In the genomic region with DNA sequence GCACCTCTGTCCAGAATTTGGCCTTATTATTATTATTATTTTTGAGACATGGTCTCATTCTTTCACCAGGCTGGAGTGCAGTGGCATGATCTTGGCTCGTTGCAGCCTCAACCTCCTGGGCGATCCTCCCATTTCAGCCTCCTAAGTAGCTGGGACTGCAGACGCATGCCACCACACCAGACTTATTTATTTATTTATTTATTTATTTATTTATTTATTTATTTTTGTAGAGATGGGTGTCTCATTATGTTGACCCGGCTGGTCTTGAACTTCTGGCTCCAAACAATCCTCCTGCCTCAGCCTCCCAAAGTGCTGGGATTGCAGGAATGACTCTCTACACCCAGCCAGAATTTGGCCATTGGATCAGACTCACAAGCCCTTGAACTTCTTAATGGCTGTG, we compare ENCODE assay signal across 35 cellular contexts. TPM values are rescaled to one million over a fixed set of nuclear protein-coding genes. Genes with fewer than 3 reads are reported as not detected.
"Had no signal": no experiment of that assay in that cellular context is flagged by ENCODE, and none has a peak within 500 bp of the region (broad histone marks: within the 10 kb centered on the region; RNA-seq: fewer than 3 reads in every experiment).

No MANE protein-coding gene starts in this region.

- DNase-seq: activated CD4-positive, alpha-beta T cell treated with anti-CD3 and anti-CD28 coated beads, Interleukin-2, amount 10 ng/mL, durations not matched to agents 24 days and 14 days; activated CD4-positive, alpha-beta T cell treated with anti-CD3 and anti-CD28 coated beads, Interleukin-2, amount 50 U/mL, for 4 hours; activated CD8-positive, alpha-beta T cell treated with anti-CD3 and anti-CD28 coated beads for 36 hours; activated gamma-delta T cell; activated naive CD4-positive, alpha-beta T cell treated with Interleukin-2 at 50 U/mL for 16 hours; activated naive CD8-positive, alpha-beta T cell treated with anti-CD3 and anti-CD28 coated beads, Interleukin-2, amount 10 ng/mL, durations not matched to agents 7 days and 5 days; activated T-cell treated with anti-CD3 and anti-CD28 coated beads, Interleukin-2, amount 50 U/mL, for 1 hour; amygdala; NCI-H1105; NCI-H1417 treated with DMSO at 0.1 percent for 48 hours; NCI-H187 treated with DMSO at 0.1 percent for 48 hours; NCI-H2081; NCI-H2171 treated with DMSO at 0.1 percent for 48 hours; NCI-H2227 treated with DMSO at 0.1 percent for 48 hours; NCI-H446 treated with DMSO at 0.1 percent for 48 hours; NCI-H524; NK-92 treated with Interleukin-12 subunit alpha and Interleukin-12 subunit beta, amount 100 ng/mL, for 24 hours; Peyer's patch; RPMI8226; SHP77 treated with DMSO at 0.1 percent for 48 hours; T1000; WERI-Rb-1 had no signal

- H3K36me3 ChIP-seq: ascending aorta, cardiac muscle cell, Peyer's patch, WERI-Rb-1 had no signal

- H3K9me3 Mint-ChIP-seq: activated CD4-positive, alpha-beta T cell treated with anti-CD3 and anti-CD28 coated beads, Interleukin-2, amount 10 ng/mL, durations not matched to agents 24 days and 14 days; activated CD8-positive, alpha-beta T cell treated with anti-CD3 and anti-CD28 coated beads for 36 hours; activated naive CD4-positive, alpha-beta T cell treated with anti-CD3 and anti-CD28 coated beads, Interleukin-2, amount 50 U/mL, for 24 hours; activated naive CD8-positive, alpha-beta T cell treated with anti-CD3 and anti-CD28 coated beads, Interleukin-2, amount 10 ng/mL, durations not matched to agents 7 days and 5 days; activated T-helper 2 cell treated with anti-CD3 and anti-CD28 coated beads, Interferon-gamma antibody, Interleukin-2, Interleukin-4, amounts not matched to agents 10 μg/mL and 5 μg/mL and 100 μg/mL, durations not matched to agents 14 hours and 24 hours and 36 hours; central memory CD8-positive, alpha-beta T cell had no signal

- H3K27ac Mint-ChIP-seq: activated CD4-positive, alpha-beta T cell treated with anti-CD3 and anti-CD28 coated beads, Interleukin-2, amount 10 ng/mL, durations not matched to agents 24 days and 14 days; activated CD8-positive, alpha-beta T cell treated with anti-CD3 and anti-CD28 coated beads for 36 hours; activated naive CD4-positive, alpha-beta T cell treated with anti-CD3 and anti-CD28 coated beads, Interleukin-2, amount 50 U/mL, for 24 hours; activated naive CD8-positive, alpha-beta T cell treated with anti-CD3 and anti-CD28 coated beads, Interleukin-2, amount 10 ng/mL, durations not matched to agents 7 days and 5 days; activated T-helper 2 cell treated with anti-CD3 and anti-CD28 coated beads, Interferon-gamma antibody, Interleukin-2, Interleukin-4, amounts not matched to agents 10 μg/mL and 5 μg/mL and 100 μg/mL, durations not matched to agents 14 hours and 24 hours and 36 hours had no signal

- H3K27ac ChIP-seq: ascending aorta, cardiac muscle cell, WERI-Rb-1 had no signal

- H3K4me3 ChIP-seq: ascending aorta, cardiac muscle cell, Peyer's patch had no signal

- H3K36me3 Mint-ChIP-seq: activated naive CD4-positive, alpha-beta T cell treated with anti-CD3 and anti-CD28 coated beads, Interleukin-2, amount 50 U/mL, for 24 hours; activated naive CD8-positive, alpha-beta T cell treated with anti-CD3 and anti-CD28 coated beads, Interleukin-2, amount 10 ng/mL, durations not matched to agents 7 days and 5 days had no signal

- H3K9me3 ChIP-seq: ascending aorta, Peyer's patch had no signal

- H3K4me1 Mint-ChIP-seq: activated naive CD4-positive, alpha-beta T cell treated with anti-CD3 and anti-CD28 coated beads, Interleukin-2, amount 50 U/mL, for 24 hours; activated naive CD8-positive, alpha-beta T cell treated with anti-CD3 and anti-CD28 coated beads, Interleukin-2, amount 10 ng/mL, durations not matched to agents 7 days and 5 days; central memory CD8-positive, alpha-beta T cell had no signal

- H3K27me3 ChIP-seq: ascending aorta, cardiac muscle cell, Peyer's patch had no signal

- H3K4me3 Mint-ChIP-seq: activated CD4-positive, alpha-beta T cell treated with anti-CD3 and anti-CD28 coated beads, Interleukin-2, amount 10 ng/mL, durations not matched to agents 24 days and 14 days; activated CD8-positive, alpha-beta T cell treated with anti-CD3 and anti-CD28 coated beads for 36 hours; activated naive CD4-positive, alpha-beta T cell treated with anti-CD3 and anti-CD28 coated beads, Interleukin-2, amount 50 U/mL, for 24 hours; activated naive CD8-positive, alpha-beta T cell treated with anti-CD3 and anti-CD28 coated beads, Interleukin-2, amount 10 ng/mL, durations not matched to agents 7 days and 5 days; central memory CD8-positive, alpha-beta T cell had no signal

- ATAC-seq: activated CD8-positive, alpha-beta T cell treated with anti-CD3 and anti-CD28 coated beads for 36 hours; SK-N-SH treated with all-trans-retinoic acid at 6 μM for 48 hours had no signal

RNA-seq across cellular contexts. Expression of a gene that starts 6.4 kb away (rescaled TPM):
- total RNA-seq: activated CD4-positive, alpha-beta T cell treated with anti-CD3 and anti-CD28 coated beads, Interleukin-2, amount 10 ng/mL, durations not matched to agents 24 days and 14 days; activated CD8-positive, alpha-beta memory T cell treated with anti-CD3 and anti-CD28 coated beads for 36 hours; activated T-helper 2 cell treated with anti-CD3 and anti-CD28 coated beads, Interferon-gamma antibody, Interleukin-2, Interleukin-4, amounts not matched to agents 10 μg/mL and 5 μg/mL and 100 μg/mL, durations not matched to agents 14 hours and 24 hours and 36 hours; ascending aorta; cardiac muscle cell; chondrocyte; SK-MEL-5; T-helper 1 cell treated with Interleukin-12 subunit alpha and Interleukin-12 subunit beta and Interleukin-4 antibody, amounts not matched to agents 30 ng/mL and 1 ng/mL, for 36 hours; T-helper 2 cell treated with Interferon-gamma antibody and Interleukin-4, amounts not matched to agents 100 ng/mL and 5 ng/mL, for 36 hours had no signal

RNA-seq across cellular contexts. Expression of a gene that starts 39.3 kb away (rescaled TPM):
- total RNA-seq: activated CD4-positive, alpha-beta T cell treated with anti-CD3 and anti-CD28 coated beads, Interleukin-2, amount 10 ng/mL, durations not matched to agents 24 days and 14 days; activated CD8-positive, alpha-beta memory T cell treated with anti-CD3 and anti-CD28 coated beads for 36 hours; activated CD8-positive, alpha-beta T cell treated with anti-CD3 and anti-CD28 coated beads for 36 hours; activated naive CD8-positive, alpha-beta T cell treated with anti-CD3 and anti-CD28 coated beads, Interleukin-2, amount 10 ng/mL, durations not matched to agents 7 days and 5 days; activated T-helper 2 cell treated with anti-CD3 and anti-CD28 coated beads, Interferon-gamma antibody, Interleukin-2, Interleukin-4, amounts not matched to agents 10 μg/mL and 5 μg/mL and 100 μg/mL, durations not matched to agents 14 hours and 24 hours and 36 hours; ascending aorta; cardiac muscle cell; chondrocyte; MCF 10A; Peyer's patch; SK-MEL-5; T-helper 1 cell treated with Interleukin-12 subunit alpha and Interleukin-12 subunit beta and Interleukin-4 antibody, amounts not matched to agents 30 ng/mL and 1 ng/mL, for 36 hours; T-helper 2 cell treated with Interferon-gamma antibody and Interleukin-4, amounts not matched to agents 100 ng/mL and 5 ng/mL, for 36 hours had no signal
- polyA plus RNA-seq: adipose tissue, cardiac muscle cell had no signal
